Comparison of ENCODE assay signal across 8 cellular contexts in genomic region chr11:69640260-69640994, GRCh38. TPM values are rescaled to one million over a fixed set of nuclear protein-coding genes. Genes with fewer than 3 reads are reported as not detected.
DNase-seq lines count a peak whose midpoint lies in the region; ATAC-seq, FAIRE-seq and TF ChIP-seq lines count a peak whose summit lies in the region.

No MANE protein-coding gene starts in this region.

- no peak for FAIRE-seq in astrocyte (lab: Jason Lieb, UNC)

- peak; percentile 22 for DNase-seq in activated CD4-positive, alpha-beta T cell treated with anti-CD3 and anti-CD28 coated beads for 48 hours
- no peak for DNase-seq in activated CD4-positive, alpha-beta T cell treated with anti-CD3 and anti-CD28 coated beads for 1 hour
- DNase-seq in astrocyte (ENCODE audit: low read depth) = no peak
- DNase-seq in iris pigment epithelial cell (ENCODE audit: low read depth) = peak; percentile 62
- DNase-seq in stimulated activated naive CD8-positive, alpha-beta T cell treated with anti-CD3 and anti-CD28 coated beads, Interleukin-15, amount 100 ng/mL, for 72 hours = no peak
- no peak for DNase-seq in NCI-H1694 treated with DMSO at 0.1 percent for 48 hours (lab: John Stamatoyannopoulos, UW)
- DNase-seq in NCI-H748 treated with DMSO at 0.1 percent for 48 hours (lab: John Stamatoyannopoulos, UW) = no peak

- peak overlapping the region; percentile 97 for H3K9ac ChIP-seq in astrocyte (ENCODE audit: low read length)

- H3K9me3 Mint-ChIP-seq in astrocyte (ENCODE audit: unreplicated experiment) = no peaks in the 10 kb centered on the region
- no peaks in the 10 kb centered on the region for H3K9me3 Mint-ChIP-seq in stimulated activated naive CD8-positive, alpha-beta T cell treated with anti-CD3 and anti-CD28 coated beads, Interleukin-15, amount 100 ng/mL, for 72 hours

- peak overlapping the region; percentile 65 for H2AFZ ChIP-seq in astrocyte (ENCODE audit: low read depth, low read length)

- H3K36me3 Mint-ChIP-seq in astrocyte (ENCODE audit: low read depth, unreplicated experiment) = no peaks in the 10 kb centered on the region

- no peaks in the 10 kb centered on the region for H3K27me3 ChIP-seq in astrocyte (ENCODE audit: insufficient read depth, low read length)

- peaks cover 26% of the 10 kb centered on the region for H4K20me1 ChIP-seq in astrocyte (ENCODE audit: insufficient read depth, low read length)

- H3K4me3 Mint-ChIP-seq in astrocyte (ENCODE audit: unreplicated experiment) = peak overlapping the region; percentile 85
- peak overlapping the region; percentile 32 to 66 for H3K4me3 Mint-ChIP-seq in stimulated activated naive CD8-positive, alpha-beta T cell treated with anti-CD3 and anti-CD28 coated beads, Interleukin-15, amount 100 ng/mL, for 72 hours

- peak overlapping the region; percentile 81 for H3K27ac Mint-ChIP-seq in astrocyte (ENCODE audit: unreplicated experiment)
- H3K27ac Mint-ChIP-seq in stimulated activated naive CD8-positive, alpha-beta T cell treated with anti-CD3 and anti-CD28 coated beads, Interleukin-15, amount 100 ng/mL, for 72 hours = no peak overlapping the region

- H3K4me3 ChIP-seq in astrocyte (ENCODE audit: insufficient read depth, low read depth, low read length) = peak overlapping the region; percentile 72

- H3K4me1 ChIP-seq in astrocyte (ENCODE audit: insufficient read depth, low read length) = peaks cover 51% of the 10 kb centered on the region

- peaks cover 4% of the 10 kb centered on the region for H3K4me1 Mint-ChIP-seq in astrocyte (ENCODE audit: low read depth, unreplicated experiment)
- H3K4me1 Mint-ChIP-seq in stimulated activated naive CD8-positive, alpha-beta T cell treated with anti-CD3 and anti-CD28 coated beads, Interleukin-15, amount 100 ng/mL, for 72 hours = peaks cover 48% of the 10 kb centered on the region

- H3K4me2 ChIP-seq in astrocyte (ENCODE audit: low read length) = peak overlapping the region; percentile 99

- peak overlapping the region; percentile 86 for H3K27ac ChIP-seq in astrocyte (ENCODE audit: low read depth, low read length)

- ATAC-seq in stimulated activated naive CD8-positive, alpha-beta T cell treated with anti-CD3 and anti-CD28 coated beads, Interleukin-15, amount 100 ng/mL, for 72 hours = no peak
- ATAC-seq in GM18519 (IDR thresholded peaks at IDR 0.05; ENCODE audit: low FRiP score, unreplicated experiment) = no peak

- no peak for TF ChIP-seq CTCF in astrocyte (IDR thresholded peaks at IDR 0.05; ENCODE audit: insufficient read depth, low read depth, low read length)

- no peaks in the 10 kb centered on the region for H3K9me3 ChIP-seq in astrocyte (ENCODE audit: insufficient read depth, low read depth, low read length)

- H3K36me3 ChIP-seq in astrocyte (ENCODE audit: insufficient read depth, low read length) = peaks cover 8% of the 10 kb centered on the region

- H3K27me3 Mint-ChIP-seq in astrocyte (ENCODE audit: low read depth, unreplicated experiment) = no peaks in the 10 kb centered on the region
- H3K27me3 Mint-ChIP-seq in stimulated activated naive CD8-positive, alpha-beta T cell treated with anti-CD3 and anti-CD28 coated beads, Interleukin-15, amount 100 ng/mL, for 72 hours = peaks cover 69% of the 10 kb centered on the region

- peaks cover 58% of the 10 kb centered on the region for H3K79me2 ChIP-seq in astrocyte (ENCODE audit: insufficient read depth, low read length)

RNA-seq across cellular contexts. Expression of gene CCND1, which starts 0.5 kb away (rescaled TPM):
- 248 and 482 TPM in 2 replicates for total RNA-seq in astrocyte

RNA-seq across cellular contexts. Expression of gene LTO1, which starts 34.7 kb away (rescaled TPM):
- total RNA-seq in astrocyte = 17.6 and 20.0 TPM in 2 replicates

Comparison
In these comparisons a context has a peak if more than half of its experiments do, and no peak if none do; other contexts are left out.
1. DNase-seq: peak in activated CD4-positive, alpha-beta T cell treated with anti-CD3 and anti-CD28 coated beads for 48 hours (single experiment) and iris pigment epithelial cell (single experiment); none in activated CD4-positive, alpha-beta T cell treated with anti-CD3 and anti-CD28 coated beads for 1 hour (single experiment), astrocyte (single experiment), stimulated activated naive CD8-positive, alpha-beta T cell treated with anti-CD3 and anti-CD28 coated beads, Interleukin-15, amount 100 ng/mL, for 72 hours (0 of 2), NCI-H1694 treated with DMSO at 0.1 percent for 48 hours (single experiment) and NCI-H748 treated with DMSO at 0.1 percent for 48 hours (single experiment).